Comparison of ENCODE assay signal across 28 cellular contexts in genomic region chr3:15819043-15819442, GRCh38.
"Had no signal": no experiment of that assay in that cellular context is flagged by ENCODE, and none has a peak within 500 bp of the region (broad histone marks: within the 10 kb centered on the region; RNA-seq: fewer than 3 reads in every experiment).

No MANE protein-coding gene starts in this region.

- H3K4me3 Mint-ChIP-seq: immature natural killer cell; naive thymus-derived CD8-positive, alpha-beta T cell; nephron; neural crest cell; stimulated activated effector memory CD8-positive, alpha-beta T cell treated with anti-CD3 and anti-CD28 coated beads, Interleukin-12 subunit alpha, Interleukin-12 subunit beta, amount 100 ng/mL, for 72 hours; stimulated activated naive CD8-positive, alpha-beta T cell treated with anti-CD3 and anti-CD28 coated beads, Interleukin-15, amount 100 ng/mL, for 72 hours; type B pancreatic cell had no signal

- H3K36me3 ChIP-seq: left lung, lower lobe of right lung, pancreas, prostate gland, sigmoid colon, tibial nerve, uterus had no signal

- H3K27me3 Mint-ChIP-seq: naive thymus-derived CD8-positive, alpha-beta T cell; stimulated activated naive CD8-positive, alpha-beta T cell treated with anti-CD3 and anti-CD28 coated beads, Interleukin-15, amount 100 ng/mL, for 72 hours; type B pancreatic cell had no signal

- H3K4me1 ChIP-seq: prostate gland had no signal

- H3K9me3 ChIP-seq: left lung, lower lobe of right lung, pancreas, prostate gland, sigmoid colon, spleen, tibial nerve, uterus had no signal

- DNase-seq: hypothalamus; immature natural killer cell; kidney; left colon; left lung; lower lobe of right lung; mammary epithelial cell; mesenchymal stem cell; naive thymus-derived CD8-positive, alpha-beta T cell; nucleus accumbens; pancreas; posterior cingulate gyrus; retina; right cardiac atrium; sigmoid colon; small intestine; spleen; stimulated activated CD4-positive, alpha-beta T cell treated with anti-CD3 and anti-CD28 coated beads, Interleukin-4, amount 100 ng/mL, for 24 hours; stimulated activated naive CD4-positive, alpha-beta T cell treated with Interleukin-2 at 50 U/mL for 16 hours; stimulated activated naive CD8-positive, alpha-beta T cell treated with anti-CD3 and anti-CD28 coated beads, Interleukin-15, amount 100 ng/mL, for 72 hours; substantia nigra; uterus had no signal

- ATAC-seq: left colon; left lung; lower lobe of right lung; naive thymus-derived CD8-positive, alpha-beta T cell; pancreas; right cardiac atrium; stimulated activated effector memory CD8-positive, alpha-beta T cell treated with anti-CD3 and anti-CD28 coated beads, Interleukin-12 subunit alpha, Interleukin-12 subunit beta, amount 100 ng/mL, for 72 hours; stimulated activated naive CD8-positive, alpha-beta T cell treated with anti-CD3 and anti-CD28 coated beads, Interleukin-15, amount 100 ng/mL, for 72 hours had no signal

- H3K27ac Mint-ChIP-seq: immature natural killer cell; nephron; stimulated activated effector memory CD8-positive, alpha-beta T cell treated with anti-CD3 and anti-CD28 coated beads, Interleukin-12 subunit alpha, Interleukin-12 subunit beta, amount 100 ng/mL, for 72 hours; stimulated activated naive CD8-positive, alpha-beta T cell treated with anti-CD3 and anti-CD28 coated beads, Interleukin-15, amount 100 ng/mL, for 72 hours; type B pancreatic cell had no signal

- H3K9me3 Mint-ChIP-seq: immature natural killer cell; naive thymus-derived CD8-positive, alpha-beta T cell; nephron; neural crest cell; stimulated activated effector memory CD8-positive, alpha-beta T cell treated with anti-CD3 and anti-CD28 coated beads, Interleukin-12 subunit alpha, Interleukin-12 subunit beta, amount 100 ng/mL, for 72 hours; stimulated activated naive CD8-positive, alpha-beta T cell treated with anti-CD3 and anti-CD28 coated beads, Interleukin-15, amount 100 ng/mL, for 72 hours; type B pancreatic cell had no signal

- H3K4me3 ChIP-seq: left lung, lower lobe of right lung, pancreas, prostate gland, sigmoid colon, spleen, tibial nerve, uterus had no signal

- H3K27ac ChIP-seq: left lung, lower lobe of right lung, pancreas, prostate gland, sigmoid colon, spleen, uterus had no signal

- H3K27me3 ChIP-seq: left lung, pancreas, sigmoid colon, spleen, tibial nerve, uterus had no signal

- FAIRE-seq: kidney, pancreas, small intestine had no signal

- H3K36me3 Mint-ChIP-seq: immature natural killer cell; stimulated activated effector memory CD8-positive, alpha-beta T cell treated with anti-CD3 and anti-CD28 coated beads, Interleukin-12 subunit alpha, Interleukin-12 subunit beta, amount 100 ng/mL, for 72 hours; type B pancreatic cell had no signal
